Comparison of ENCODE assay signal across 29 cellular contexts in the genomic region with DNA sequence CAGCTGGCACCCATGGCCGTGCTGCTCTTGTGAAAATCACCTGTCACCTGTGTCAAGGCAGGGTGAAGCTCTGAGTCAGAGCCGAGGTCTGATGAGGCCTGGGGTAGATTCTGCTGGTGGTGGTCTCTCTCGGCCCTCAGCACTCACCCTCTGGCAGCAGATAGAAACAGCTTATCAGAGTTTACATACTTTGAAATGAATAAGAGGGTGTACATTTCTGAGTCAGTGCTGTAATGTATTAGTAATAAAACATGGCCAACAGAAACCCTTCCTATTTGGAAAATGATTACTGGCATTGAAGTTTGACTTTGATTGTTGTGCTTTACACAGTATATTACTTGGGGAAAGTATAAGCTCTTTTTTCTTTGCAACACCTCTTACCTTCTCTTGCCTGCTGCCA.
"Had no signal": no experiment of that assay in that cellular context is flagged by ENCODE, and none has a peak within 500 bp of the region (broad histone marks: within the 10 kb centered on the region; RNA-seq: fewer than 3 reads in every experiment).

No MANE protein-coding gene starts in this region.

- H3K4me1 ChIP-seq: adrenal gland, breast epithelium had no signal

- H3K27me3 ChIP-seq: adrenal gland, body of pancreas, brain microvascular endothelial cell had no signal

- H3K27ac ChIP-seq: adrenal gland, body of pancreas, brain microvascular endothelial cell, breast epithelium, VCaP had no signal

- H3K9me3 ChIP-seq: body of pancreas had no signal

- H3K36me3 ChIP-seq: adrenal gland, brain microvascular endothelial cell, breast epithelium had no signal

- H3K4me3 ChIP-seq: adrenal gland, body of pancreas, breast epithelium had no signal

- DNase-seq: activated B cell treated with CpG ODN at 0.5 μM for 24 hours; activated CD4-positive, alpha-beta memory T cell treated with anti-CD3 and anti-CD28 coated beads for 36 hours; activated CD4-positive, alpha-beta T cell treated with anti-CD3 and anti-CD28 coated beads for 4 hours; activated CD4-positive, alpha-beta T cell treated with anti-CD3 and anti-CD28 coated beads, Interleukin-2, amount 10 ng/mL, durations not matched to agents 24 days and 14 days; activated CD4-positive, alpha-beta T cell treated with anti-CD3 and anti-CD28 coated beads, Interleukin-2, amount 50 U/mL, for 1 hour; activated CD4-positive, alpha-beta T cell treated with anti-CD3 and anti-CD28 coated beads, Interleukin-2, amount 50 U/mL, for 4 hours; activated CD4-positive, CD25-positive, alpha-beta regulatory T cell treated with anti-CD3 and anti-CD28 coated beads, Interleukin-2, amount 50 U/mL, for 72 hours; activated CD8-positive, alpha-beta memory T cell treated with anti-CD3 and anti-CD28 coated beads, Interleukin-2, amount 50 U/mL, for 4 hours; activated CD8-positive, alpha-beta T cell treated with anti-CD3 and anti-CD28 coated beads for 36 hours; activated effector memory CD4-positive, alpha-beta T cell treated with anti-CD3 and anti-CD28 coated beads, Interleukin-2, amount 50 U/mL, for 16 hours; activated gamma-delta T cell treated with Interleukin-2 at 50 U/mL for 16 hours; activated naive CD4-positive, alpha-beta T cell; activated naive CD4-positive, alpha-beta T cell treated with anti-CD3 and anti-CD28 coated beads for 36 hours; activated naive CD4-positive, alpha-beta T cell treated with anti-CD3 and anti-CD28 coated beads, Interleukin-2, amount 50 U/mL, for 16 hours; activated naive CD8-positive, alpha-beta T cell treated with anti-CD3 and anti-CD28 coated beads for 36 hours; activated T-cell treated with anti-CD3 and anti-CD28 coated beads for 4 hours; activated T-cell treated with anti-CD3 and anti-CD28 coated beads, Interleukin-2, amount 50 U/mL, for 1 hour; activated T-cell treated with anti-CD3 and anti-CD28 coated beads, Interleukin-2, amount 50 U/mL, for 4 hours; activated T-cell treated with anti-CD3 and anti-CD28 coated beads, Interleukin-2, amount 50 U/mL, for 72 hours; adrenal gland; amniotic stem cell; aorta; body of pancreas; brain microvascular endothelial cell; central memory CD4-positive, alpha-beta T cell; T-helper 2 cell; T-helper 9 cell had no signal
